Comparison of ENCODE assay signal across 7 cellular contexts in the genomic region with DNA sequence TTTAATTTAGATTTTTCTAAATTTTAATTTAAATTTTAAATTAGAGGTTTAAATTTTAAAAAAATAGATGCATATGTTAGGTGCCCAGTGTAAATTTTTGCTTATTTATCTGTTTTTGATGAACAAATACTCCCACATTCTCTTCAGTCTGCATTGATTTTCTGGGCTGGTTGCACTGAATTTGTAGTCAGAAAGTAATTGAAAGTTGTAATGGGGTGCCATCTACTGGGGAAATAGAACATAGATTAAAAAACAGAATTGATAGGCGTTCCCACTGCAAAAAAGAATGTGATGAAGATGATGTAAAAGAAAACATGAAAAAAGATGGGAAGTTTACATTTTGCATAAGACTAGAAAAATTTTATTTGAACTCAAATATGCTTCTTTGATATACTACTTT. TPM values are rescaled to one million over a fixed set of nuclear protein-coding genes. Genes with fewer than 3 reads are reported as not detected.
DNase-seq lines count a peak whose midpoint lies in the region; ATAC-seq and TF ChIP-seq lines count a peak whose summit lies in the region.

No MANE protein-coding gene starts in this region.

- DNase-seq in GM12865 (ENCODE audit: low read depth): peak; percentile 31
- DNase-seq in Karpas-422: peak; percentile 73
- DNase-seq in SHP77 treated with DMSO at 0.1 percent for 48 hours (lab: John Stamatoyannopoulos, UW): peak; percentile 42
- DNase-seq in foreskin fibroblast: peak; percentile 7 to 61
- peak; percentile 43 for DNase-seq in stromal cell of bone marrow (ENCODE audit: low read depth)
- DNase-seq in stimulated activated CD4-positive, alpha-beta T cell treated with anti-CD3 and anti-CD28 coated beads, Interleukin-2, amount 100 ng/mL, for 48 hours: no peak

- no peak overlapping the region for H3K4me2 ChIP-seq in Karpas-422 (ENCODE audit: low read depth, low read length, poor library complexity, severe bottlenecking)

- H3K4me3 ChIP-seq in GM12865 (ENCODE audit: low read depth, low read length): no peak overlapping the region
- no peak overlapping the region for H3K4me3 ChIP-seq in Karpas-422 (ENCODE audit: low read length)
- H3K4me3 ChIP-seq in foreskin fibroblast (ENCODE audit: low read depth in 1 of 2, low read length in 2 of 2): no peak overlapping the region

- H3K9ac ChIP-seq in Karpas-422 (ENCODE audit: low read length): no peak overlapping the region

- TF ChIP-seq CTCF in GM12865 (IDR thresholded peaks at IDR 0.05; ENCODE audit: insufficient read depth, low read depth, low read length, missing control alignments) (peak; percentile 28), foreskin fibroblast (IDR thresholded peaks at IDR 0.05; ENCODE audit: low read depth, low read length) (peak; percentile 35)

- no peak overlapping the region for H3K27ac ChIP-seq in Karpas-422 (ENCODE audit: low read length)

- H3K79me2 ChIP-seq in Karpas-422 (ENCODE audit: low read length): no peaks in the 10 kb centered on the region

- no peak for ATAC-seq in HG02938 (IDR thresholded peaks at IDR 0.05; ENCODE audit: unreplicated experiment)

- no peak overlapping the region for H2AFZ ChIP-seq in Karpas-422 (ENCODE audit: low read length)

- H3K9me2 ChIP-seq in Karpas-422 (replicated peaks; ENCODE audit: insufficient read depth, low read length): no peaks in the 10 kb centered on the region

- no peaks in the 10 kb centered on the region for H3K27me3 ChIP-seq in Karpas-422 (ENCODE audit: low read length)

- H3K36me3 ChIP-seq in Karpas-422 (ENCODE audit: insufficient read depth, low read length): no peaks in the 10 kb centered on the region

- H3K4me1 ChIP-seq in Karpas-422 (ENCODE audit: low read length): no peaks in the 10 kb centered on the region

- H4K20me1 ChIP-seq in Karpas-422 (ENCODE audit: insufficient read depth, low read depth, low read length): no peaks in the 10 kb centered on the region

- H3K9me3 ChIP-seq in Karpas-422 (ENCODE audit: low read length): no peaks in the 10 kb centered on the region

RNA-seq across cellular contexts. Expression of a gene that starts 51.7 kb away (rescaled TPM):
- total RNA-seq in Karpas-422 (2014; rRNA removed; shearing (Covaris generic); ENCODE audit: low replicate concordance): not detected in 2 replicates

Comparison
In these comparisons a context has a peak if more than half of its experiments do, and no peak if none do; other contexts are left out.
1. DNase-seq: peak in GM12865 (single experiment), Karpas-422 (single experiment), SHP77 treated with DMSO at 0.1 percent for 48 hours (single experiment), foreskin fibroblast (2 of 2) and stromal cell of bone marrow (single experiment); none in stimulated activated CD4-positive, alpha-beta T cell treated with anti-CD3 and anti-CD28 coated beads, Interleukin-2, amount 100 ng/mL, for 48 hours (0 of 2).